ENCODE assay signal across 8 cellular contexts in genomic region chr1:66372522-66373071, GRCh38.
DNase-seq lines count a peak whose midpoint lies in the region; ATAC-seq and TF ChIP-seq lines count a peak whose summit lies in the region.
"Had no signal": no experiment of that assay in that cellular context is flagged by ENCODE, and none has a peak within 500 bp of the region (broad histone marks: within the 10 kb centered on the region; RNA-seq: fewer than 3 reads in every experiment).

No MANE protein-coding gene starts in this region.

- peaks cover 89% of the 10 kb centered on the region for H3K4me1 Mint-ChIP-seq in HFFc6 (ENCODE audit: low read depth)

- peaks cover 57% of the 10 kb centered on the region for H3K36me3 Mint-ChIP-seq in HFFc6 (ENCODE audit: low read depth)

- H3K4me1 ChIP-seq in psoas muscle (peaks cover 24% of the 10 kb centered on the region), breast epithelium (no peaks in the 10 kb centered on the region), ovary (ENCODE audit: insufficient read depth) (no peaks in the 10 kb centered on the region), SJCRH30 (no peaks in the 10 kb centered on the region)

- intact Hi-C loops in psoas muscle (cut with DNase I) (loop anchor here in 1 of 2 donors (10.0 kb wide), 1 partner anchor 72 kb away; no protein-coding TSS in a partner anchor), breast epithelium (cut with DNase I; ENCODE audit: low total_unique reads) (no loop called here), ovary (cut with DNase I) (no loop called here)

- DNase-seq in GM12865 (ENCODE audit: low read depth) (peak; percentile 85), HFFc6 (no peak), psoas muscle (no peak), breast epithelium (ENCODE audit: low spot score in 2 of 2) (no peak), ovary (no peak), SJCRH30 (no peak)

- WGBS in psoas muscle, 3 donors = 57 to 73% (median 66%) methylated on average over 6 of the region's 6 CpGs
- 92 to 94% (median 92%) methylated on average over 6 of the region's 6 CpGs for WGBS in ovary, 3 donors

- no peak for TF ChIP-seq EP300 in ovary (IDR thresholded peaks at IDR 0.05)

- no peaks in the 10 kb centered on the region; the same call in 1 of the 2 replicates for H3K9me3 Mint-ChIP-seq in HFFc6

- no peak for TF ChIP-seq CTCF in GM12865 (IDR thresholded peaks at IDR 0.05; ENCODE audit: insufficient read depth, low read depth, low read length, missing control alignments)
- no peak for TF ChIP-seq CTCF in HFFc6 (IDR thresholded peaks at IDR 0.05)
- no peak for TF ChIP-seq CTCF in psoas muscle (IDR thresholded peaks at IDR 0.05)
- no peak for TF ChIP-seq CTCF in breast epithelium (IDR thresholded peaks at IDR 0.05)
- TF ChIP-seq CTCF in ovary (IDR thresholded peaks at IDR 0.05) = no peak

- peak in 1 of 4 donors; percentile 18 for ATAC-seq in psoas muscle

- H3K27me3 ChIP-seq in psoas muscle (ENCODE audit: insufficient read depth in 3 of 3, low read length in 2 of 3) = no peaks in the 10 kb centered on the region
- H3K27me3 ChIP-seq in breast epithelium = no peaks in the 10 kb centered on the region
- H3K27me3 ChIP-seq in ovary = no peaks in the 10 kb centered on the region
- no peaks in the 10 kb centered on the region for H3K27me3 ChIP-seq in SJCRH30
- H3K27me3 ChIP-seq: ascending aorta had no signal

- peak overlapping the region; percentile 31 for H3K4me3 ChIP-seq in GM12865 (ENCODE audit: low read depth, low read length)
- no peak overlapping the region for H3K4me3 ChIP-seq in psoas muscle
- no peak overlapping the region for H3K4me3 ChIP-seq in breast epithelium
- no peak overlapping the region for H3K4me3 ChIP-seq in ovary
- no peak overlapping the region for H3K4me3 ChIP-seq in SJCRH30
- H3K4me3 ChIP-seq: ascending aorta had no signal

- H3K27me3 Mint-ChIP-seq in HFFc6 (ENCODE audit: insufficient read depth) = peaks cover 31% of the 10 kb centered on the region

- peak overlapping the region; percentile 88 for H3K27ac Mint-ChIP-seq in HFFc6

- H3K9me3 ChIP-seq in psoas muscle (no peaks in the 10 kb centered on the region), breast epithelium (no peaks in the 10 kb centered on the region), ovary (no peaks in the 10 kb centered on the region), SJCRH30 (replicated peaks) (no peaks in the 10 kb centered on the region; the same call in 1 of the 2 replicates)
- H3K9me3 ChIP-seq: ascending aorta had no signal

- peak overlapping the region; percentile 62 for H3K4me3 Mint-ChIP-seq in HFFc6

- TF ChIP-seq POLR2A in breast epithelium (IDR thresholded peaks at IDR 0.05) (no peak), ovary (IDR thresholded peaks at IDR 0.05) (no peak)

- peaks cover 10 to 54% of the 10 kb centered on the region in 2 donors for H3K36me3 ChIP-seq in psoas muscle (ENCODE audit: insufficient read depth in 1 of 2, low read depth in 1 of 2)
- no peaks in the 10 kb centered on the region for H3K36me3 ChIP-seq in breast epithelium
- no peaks in the 10 kb centered on the region for H3K36me3 ChIP-seq in ovary
- no peaks in the 10 kb centered on the region for H3K36me3 ChIP-seq in SJCRH30

- H3K27ac ChIP-seq in angular gyrus (ENCODE audit: low read depth, low read length) (peak overlapping the region; percentile 86), psoas muscle (peak overlapping the region; percentile 44), breast epithelium (peak overlapping the region in 1 of 2 donors; percentile 71), ovary (no peak overlapping the region), SJCRH30 (no peak overlapping the region)

Comparison
In these comparisons a context has a peak if more than half of its experiments do, and no peak if none do; other contexts are left out.
1. H3K27ac ChIP-seq: peak in angular gyrus (single experiment) and psoas muscle (single experiment); none in ovary (0 of 2) and SJCRH30 (single experiment).